Comparison of ENCODE assay signal across 8 cellular contexts in the genomic region with DNA sequence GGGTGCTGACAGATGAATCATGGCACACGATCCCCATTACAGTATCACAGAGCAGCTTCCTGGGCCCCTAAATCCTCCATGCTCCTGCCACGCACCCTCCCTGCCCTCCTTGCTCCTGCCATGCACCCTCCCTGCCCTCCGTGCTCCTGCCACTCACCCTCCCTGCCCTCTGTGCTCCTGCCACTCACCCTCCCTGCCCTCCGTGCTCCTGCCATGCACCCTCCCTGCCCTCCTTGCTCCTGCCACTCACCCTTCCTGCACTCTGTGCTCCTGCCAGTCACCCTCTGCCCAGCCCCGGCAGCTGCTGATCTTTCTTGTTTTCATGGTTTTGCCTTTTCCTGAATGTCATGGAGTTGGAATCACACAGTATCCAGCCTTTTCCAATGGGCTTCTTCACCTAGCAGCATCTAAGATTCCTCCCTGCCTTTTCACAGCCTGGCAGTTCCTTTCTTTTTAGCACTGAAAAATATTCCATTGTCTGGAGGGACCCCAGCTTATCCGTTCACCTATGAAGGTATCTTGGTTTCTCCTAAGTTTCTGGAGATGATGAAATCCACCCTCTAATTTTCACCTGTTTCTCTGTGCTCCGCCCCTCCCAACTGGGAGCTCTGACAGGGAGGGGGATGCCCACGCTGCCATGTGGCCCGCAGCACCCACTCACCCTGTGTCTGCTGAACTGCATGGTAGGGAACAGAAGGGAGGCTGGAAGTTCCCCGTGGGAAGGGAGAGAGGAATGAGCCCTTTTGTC.
DNase-seq lines count a peak whose midpoint lies in the region; ATAC-seq, FAIRE-seq and TF ChIP-seq lines count a peak whose summit lies in the region.
"Not testable (repeated sequence)": the region's sequence is repeated elsewhere in the genome, so short reads cannot be mapped to it uniquely, and the experiment has no call there.

No MANE protein-coding gene starts in this region.

- POLR2A ChIA-PET in A549 (lab: Yijun Ruan, JAX); IMR-90 (lab: Charles Lee; ENCODE audit: unreplicated experiment): not testable (repeated sequence)

- H2BK120ac ChIP-seq in IMR-90 (ENCODE audit: low read depth, low read length), result peak overlapping the region; percentile 95

- H3K27me3 ChIP-seq in IMR-90 (ENCODE audit: control insufficient read depth, insufficient read depth, low read length); mammary epithelial cell (ENCODE audit: insufficient read depth, low read length): not testable (repeated sequence)

- dilution Hi-C loops in IMR-90 (cut with HindIII; ENCODE audit: low sequenced_read_pairs, unreplicated experiment); mammary epithelial cell (cut with HindIII; ENCODE audit: low sequenced_read_pairs): not testable (repeated sequence)

- H3K56ac ChIP-seq in IMR-90 (ENCODE audit: extremely low read depth, insufficient read depth, low read length), result peak overlapping the region; percentile 94

- peak overlapping the region; percentile 30 for H3K27ac Mint-ChIP-seq in activated T-cell treated with anti-CD3 and anti-CD28 coated beads, Interleukin-2, amount 50 U/mL, for 24 hours
- H3K27ac Mint-ChIP-seq in memory B cell, result peak overlapping the region; percentile 43
- peak overlapping the region; percentile 69 for H3K27ac Mint-ChIP-seq in osteocyte (ENCODE audit: unreplicated experiment)
- peak overlapping the region; percentile 76 for H3K27ac Mint-ChIP-seq in stimulated activated naive B cell treated with anti-CD40 and anti-IgM and Interleukin-4, amounts not matched to agents 10 μg/mL and 1 μg/mL and 100 μg/mL, for 72 hours

- BruUV-seq in IMR-90 (replicated peaks; lab: Mats Ljungman, UMichigan); mammary epithelial cell (replicated peaks; lab: Mats Ljungman, UMichigan): not testable (repeated sequence)

- H3K4me1 ChIP-seq in A549, result peaks cover 59% of the 10 kb centered on the region
- H3K4me1 ChIP-seq in IMR-90 (ENCODE audit: control insufficient read depth, insufficient read depth, low read length), result peaks cover 41% of the 10 kb centered on the region
- H3K4me1 ChIP-seq in mammary epithelial cell (ENCODE audit: insufficient read depth, low read length), result peaks cover 45% of the 10 kb centered on the region

- not testable (repeated sequence) for H3K4me3 ChIP-seq in A549; IMR-90 (ENCODE audit: insufficient read depth, low read depth, low read length); mammary epithelial cell (replicated peaks in 1 of 3; ENCODE audit: insufficient read depth in 1 of 3, low read depth in 2 of 3, low read length in 3 of 3)

- H2BK20ac ChIP-seq in IMR-90 (ENCODE audit: low read depth, low read length), result peak overlapping the region; percentile 98

- peak overlapping the region; percentile 84 to 100 for H4K8ac ChIP-seq in IMR-90 (ENCODE audit: low read depth in 2 of 2, low read length in 2 of 2)

- H2BK15ac ChIP-seq in IMR-90 (ENCODE audit: low read depth, low read length), result peak overlapping the region; percentile 94

- peaks cover 0 to 25% of the 10 kb centered on the region in 2 experiments; a peak in 2 of 4 replicates for H3K79me1 ChIP-seq in IMR-90 (ENCODE audit: low read depth in 1 of 2, low read length in 2 of 2)

- H3K27me3 Mint-ChIP-seq in activated T-cell treated with anti-CD3 and anti-CD28 coated beads, Interleukin-2, amount 50 U/mL, for 24 hours; memory B cell; osteocyte (ENCODE audit: unreplicated experiment); stimulated activated naive B cell treated with anti-CD40 and anti-IgM and Interleukin-4, amounts not matched to agents 10 μg/mL and 1 μg/mL and 100 μg/mL, for 72 hours: not testable (repeated sequence)

- peak overlapping the region; percentile 96 for H4K5ac ChIP-seq in IMR-90 (ENCODE audit: low read depth, low read length)

- not testable (repeated sequence) for H3K36me3 Mint-ChIP-seq in activated T-cell treated with anti-CD3 and anti-CD28 coated beads, Interleukin-2, amount 50 U/mL, for 24 hours (ENCODE audit: low read depth); memory B cell; osteocyte (ENCODE audit: unreplicated experiment)
- H3K36me3 Mint-ChIP-seq in stimulated activated naive B cell treated with anti-CD40 and anti-IgM and Interleukin-4, amounts not matched to agents 10 μg/mL and 1 μg/mL and 100 μg/mL, for 72 hours, result peaks cover 11 to 13% of the 10 kb centered on the region in 2 donors

- peaks cover 16% of the 10 kb centered on the region for H3K9me1 ChIP-seq in IMR-90 (ENCODE audit: insufficient read depth, low read length)

- H3K4me1 Mint-ChIP-seq in activated T-cell treated with anti-CD3 and anti-CD28 coated beads, Interleukin-2, amount 50 U/mL, for 24 hours (ENCODE audit: low read depth), result peaks cover 14% of the 10 kb centered on the region
- not testable (repeated sequence) for H3K4me1 Mint-ChIP-seq in memory B cell; stimulated activated naive B cell treated with anti-CD40 and anti-IgM and Interleukin-4, amounts not matched to agents 10 μg/mL and 1 μg/mL and 100 μg/mL, for 72 hours
- peaks cover 59% of the 10 kb centered on the region for H3K4me1 Mint-ChIP-seq in osteocyte (ENCODE audit: unreplicated experiment)

- FAIRE-seq in A549 (lab: Jason Lieb, UNC), result not testable (repeated sequence)

- TF ChIP-seq EP300 in A549 (IDR thresholded peaks at IDR 0.05), result not testable (repeated sequence)

- not testable (repeated sequence) for H3K79me2 ChIP-seq in mammary epithelial cell (ENCODE audit: insufficient read depth, low read length)

- not testable (repeated sequence) for H2AK9ac ChIP-seq in IMR-90 (replicated peaks; ENCODE audit: low read depth, low read length, poor library complexity)

- not testable (repeated sequence) for H4K20me1 ChIP-seq in IMR-90 (ENCODE audit: insufficient read depth, low read length); mammary epithelial cell (ENCODE audit: insufficient read depth, low read length)

- intact Hi-C loops in IMR-90 (cut with micrococcal nuclease); mammary epithelial cell (cut with micrococcal nuclease); head of caudate nucleus (cut with DNase I): not testable (repeated sequence)

- peak overlapping the region; percentile 40 for H3K9ac ChIP-seq in IMR-90 (ENCODE audit: low read depth, low read length)
- H3K9ac ChIP-seq in mammary epithelial cell (ENCODE audit: insufficient read depth, low read length), result not testable (repeated sequence)

- H3K18ac ChIP-seq in IMR-90 (ENCODE audit: low read depth, low read length), result peak overlapping the region; percentile 89

- H3K9me3 Mint-ChIP-seq in activated T-cell treated with anti-CD3 and anti-CD28 coated beads, Interleukin-2, amount 50 U/mL, for 24 hours; memory B cell; osteocyte (ENCODE audit: unreplicated experiment); stimulated activated naive B cell treated with anti-CD40 and anti-IgM and Interleukin-4, amounts not matched to agents 10 μg/mL and 1 μg/mL and 100 μg/mL, for 72 hours: not testable (repeated sequence)

- H3K4ac ChIP-seq in IMR-90 (ENCODE audit: low read depth, low read length), result peak overlapping the region; percentile 96

- H2BK5ac ChIP-seq in IMR-90 (ENCODE audit: low read depth, low read length, poor library complexity, severe bottlenecking), result peak overlapping the region; percentile 88

- not testable (repeated sequence) for TF ChIP-seq POLR2A in A549 (IDR thresholded peaks at IDR 0.05; ENCODE audit: low read length)
- TF ChIP-seq POLR2A in IMR-90 (IDR thresholded peaks at IDR 0.05; ENCODE audit: low read depth, low read length), result peak; percentile 26

- CTCF ChIA-PET in A549 (lab: Yijun Ruan, JAX); IMR-90 (lab: Yijun Ruan, JAX); mammary epithelial cell (lab: Charles Lee; ENCODE audit: low non-redundant PET): not testable (repeated sequence)

- not testable (repeated sequence) for ATAC-seq in A549; IMR-90 (ENCODE audit: low read depth); memory B cell (ENCODE audit: low read depth); stimulated activated naive B cell treated with anti-CD40 and anti-IgM and Interleukin-4, amounts not matched to agents 10 μg/mL and 1 μg/mL and 100 μg/mL, for 72 hours (replicated peaks)

- H3K27ac ChIP-seq in A549, result peak overlapping the region; percentile 90 to 96
- H3K27ac ChIP-seq in IMR-90 (ENCODE audit: insufficient read depth, low read length), result peak overlapping the region; percentile 99
- not testable (repeated sequence) for H3K27ac ChIP-seq in mammary epithelial cell (ENCODE audit: insufficient read depth, low read depth, low read length)

- peak overlapping the region; percentile 96 for H4K91ac ChIP-seq in IMR-90 (ENCODE audit: insufficient read depth, low read depth, low read length)

- not testable (repeated sequence) for TF ChIP-seq RAD21 in A549 (conservative IDR thresholded peaks at IDR 0.05 in 1 of 2, IDR thresholded peaks at IDR 0.05 in 1 of 2); IMR-90 (IDR thresholded peaks at IDR 0.05; ENCODE audit: low read length)

- in situ Hi-C loops in IMR-90 (cut with MboI; ENCODE audit: low sequenced_read_pairs), result loop anchor here (25.0 kb wide), 1 partner anchor 302 kb away; a partner anchor contains a TSS
- in situ Hi-C loops in mammary epithelial cell (cut with MboI; ENCODE audit: low sequenced_read_pairs in 2 of 2), result not testable (repeated sequence)

- H3K4me3 Mint-ChIP-seq in activated T-cell treated with anti-CD3 and anti-CD28 coated beads, Interleukin-2, amount 50 U/mL, for 24 hours; memory B cell; osteocyte (ENCODE audit: unreplicated experiment); stimulated activated naive B cell treated with anti-CD40 and anti-IgM and Interleukin-4, amounts not matched to agents 10 μg/mL and 1 μg/mL and 100 μg/mL, for 72 hours: not testable (repeated sequence)

- not testable (repeated sequence) for H2AFZ ChIP-seq in IMR-90 (replicated peaks; ENCODE audit: low read length, poor library complexity)
- peak overlapping the region; percentile 52 for H2AFZ ChIP-seq in mammary epithelial cell (ENCODE audit: low read depth, low read length)

- not testable (repeated sequence) for DNase-seq in A549 (ENCODE audit: low read depth in 1 of 2, low spot score in 1 of 2); IMR-90; mammary epithelial cell; memory B cell (ENCODE audit: low spot score in 2 of 2); osteocyte (ENCODE audit: extremely low spot score, unreplicated experiment); stimulated activated naive B cell treated with anti-CD40 and anti-IgM and Interleukin-4, amounts not matched to agents 10 μg/mL and 1 μg/mL and 100 μg/mL, for 72 hours
- peak; percentile 20 for DNase-seq in activated T-cell treated with anti-CD3 and anti-CD28 coated beads, Interleukin-2, amount 50 U/mL, for 24 hours
- DNase-seq in head of caudate nucleus, result peak in 28 of 42 donors; percentile 28 to 88 (median 70)

- not testable (repeated sequence) for TF ChIP-seq CTCF in A549 (IDR thresholded peaks at IDR 0.05); IMR-90 (conservative IDR thresholded peaks at IDR 0.05; ENCODE audit: low read depth, low read length); mammary epithelial cell (conservative IDR thresholded peaks at IDR 0.05 in 1 of 2, IDR thresholded peaks at IDR 0.05 in 1 of 2; ENCODE audit: extremely low read depth in 1 of 2, insufficient read depth in 1 of 2, low read depth in 1 of 2, low read length in 2 of 2); osteocyte (IDR thresholded peaks at IDR 0.05)

- peak overlapping the region; percentile 97 for H3K23ac ChIP-seq in IMR-90 (ENCODE audit: low read depth, low read length)

- peak overlapping the region; percentile 95 for H3K14ac ChIP-seq in IMR-90 (replicated peaks; ENCODE audit: low read depth, low read length)

- H3K9me3 ChIP-seq in A549; IMR-90 (ENCODE audit: control insufficient read depth, insufficient read depth, low read length); mammary epithelial cell (replicated peaks; ENCODE audit: insufficient read depth, low read length): not testable (repeated sequence)

- peak overlapping the region; percentile 100 for H2AK5ac ChIP-seq in IMR-90 (ENCODE audit: low read depth, low read length)

- 70% methylated on average over 8 of the region's 10 CpGs for WGBS in A549 (ENCODE audit: missing lambda C conversion rate)
- 96% methylated on average over 3 of the region's 10 CpGs; no CpG with 5 or more reads in 1 of the 2 experiments for WGBS in IMR-90 (ENCODE audit: extremely low coverage in 2 of 2, insufficient read length in 1 of 2), 2 experiments
- 55% methylated on average over 4 of the region's 10 CpGs for WGBS in mammary epithelial cell (ENCODE audit: low coverage, missing lambda C conversion rate)

- peak overlapping the region; percentile 86 for H3K4me2 ChIP-seq in A549
- not testable (repeated sequence) for H3K4me2 ChIP-seq in IMR-90 (ENCODE audit: low read depth, low read length); mammary epithelial cell (ENCODE audit: insufficient read depth, low read depth, low read length)

- H3K36me3 ChIP-seq in IMR-90 (ENCODE audit: control insufficient read depth, insufficient read depth, low read length); mammary epithelial cell (ENCODE audit: insufficient read depth, low read length): not testable (repeated sequence)
